8 cellular contexts compared by ENCODE assay signal in genomic region chr12:52022841-52023181, GRCh38. TPM values are rescaled to one million over a fixed set of nuclear protein-coding genes. Genes with fewer than 3 reads are reported as not detected.
A peak's percentile ranks its signal among the peaks of the same experiment; 100 is the strongest.
DNase-seq lines count a peak whose midpoint lies in the region; ATAC-seq and TF ChIP-seq lines count a peak whose summit lies in the region.

No MANE protein-coding gene starts in this region.

- peak; percentile 12 for ATAC-seq in GM19463 (IDR thresholded peaks at IDR 0.05; ENCODE audit: unreplicated experiment)
- no peak for ATAC-seq in T-cell (replicated peaks in 1 of 4)
- ATAC-seq in GM21367 (IDR thresholded peaks at IDR 0.05; ENCODE audit: unreplicated experiment): no peak

- H3K27me3 Mint-ChIP-seq in T-cell: no peaks in the 10 kb centered on the region

- 5 to 13% methylated on average over 14 of the region's 14 CpGs for WGBS in sigmoid colon, 2 donors

- H3K27ac ChIP-seq in 22Rv1 (peak overlapping the region; percentile 99), sigmoid colon (peak overlapping the region in 2 of 4 donors; percentile 41 to 90)

- no peaks in the 10 kb centered on the region for H3K9me3 ChIP-seq in sigmoid colon

- H3K27ac Mint-ChIP-seq in T-cell: peak overlapping the region in 1 of 2 donors; percentile 65

- peaks cover 0 to 49% (median 47%) of the 10 kb centered on the region in 4 donors for H3K4me1 ChIP-seq in sigmoid colon

- TF ChIP-seq EP300 in sigmoid colon (IDR thresholded peaks at IDR 0.05): no peak

- CTCF ChIA-PET in T-cell (lab: Charles Lee): interaction anchor here (0.5 to 5.6 kb wide), 21 partner anchors 10 to 1594 kb away, joined by 3 to 116 read pairs (median 4); partner anchors contain the start of genes ATG101 (in 1 of the 2), CSRNP2 (in 1 of the 2) and TAMALIN (in 1 of the 2)

- H3K4me3 Mint-ChIP-seq in T-cell: peak overlapping the region; percentile 74 to 85 (median 81)

- DNase-seq in T-cell: peak in 1 of 34 experiments; percentile 26
- DNase-seq in fibroblast of pulmonary artery (ENCODE audit: low read depth): no peak
- DNase-seq in sigmoid colon: peak; percentile 70
- no peak for DNase-seq in epidermal melanocyte (ENCODE audit: insufficient read length, low spot score)
- DNase-seq in SIG-M5 treated with dmso at 0.1 percent for 504 hours (lab: John Stamatoyannopoulos, UW; ENCODE audit: unreplicated experiment): no peak

- no peaks in the 10 kb centered on the region for H3K36me3 ChIP-seq in sigmoid colon

- peaks cover 37 to 42% (median 41%) of the 10 kb centered on the region in 3 donors for H3K4me1 Mint-ChIP-seq in T-cell

- no peaks in the 10 kb centered on the region for H3K36me3 Mint-ChIP-seq in T-cell

- no peaks in the 10 kb centered on the region for H3K9me3 Mint-ChIP-seq in T-cell

- intact Hi-C loops in sigmoid colon (cut with DNase I): loop anchor here (1.0 to 10.0 kb wide), 3 partner anchors 19 to 252 kb away; partner anchors contain the start of gene KRT86

- TF ChIP-seq POLR2A in sigmoid colon (IDR thresholded peaks at IDR 0.05): no peak

- H3K27me3 ChIP-seq in sigmoid colon: no peaks in the 10 kb centered on the region

- POLR2A ChIA-PET in T-cell (lab: Charles Lee): interaction anchor here (0.5 to 2.4 kb wide), 5 partner anchors 10 to 16 kb away, joined by 3 to 15 read pairs (median 6); partner anchors contain the start of gene TAMALIN (in 2 of the 2)

- peak overlapping the region; percentile 50 for H3K4me3 ChIP-seq in fibroblast of pulmonary artery (replicated peaks; ENCODE audit: low read depth, low read length)
- H3K4me3 ChIP-seq in sigmoid colon: peak overlapping the region; percentile 40 to 61 (median 54)

- no peak for TF ChIP-seq CTCF in 22Rv1 (IDR thresholded peaks at IDR 0.05)
- TF ChIP-seq CTCF in fibroblast of pulmonary artery (IDR thresholded peaks at IDR 0.05; ENCODE audit: low read length, missing control alignments): no peak
- peak in 1 of 4 experiments; percentile 11 for TF ChIP-seq CTCF in sigmoid colon (IDR thresholded peaks at IDR 0.05)

RNA-seq across cellular contexts. Expression of gene TAMALIN, which starts 16.1 kb away (rescaled TPM):
- total RNA-seq in T-cell (100 to 1,000 TPM in 2 of 5 donors, 10 to 100 TPM in 3; 31.7 to 480 (median 38.4) TPM), sigmoid colon (10 to 100 TPM in 2 of 4 donors, 1 to 10 TPM in 2; 9.2 to 11.1 (median 10.1) TPM)
- polyA plus RNA-seq in sigmoid colon: 10 to 100 TPM in 1 of 3 donors, 1 to 10 TPM in 2; 4.2 to 17.0 (median 4.9) TPM

RNA-seq across cellular contexts. Expression of gene NR4A1, which starts 28.4 kb away (rescaled TPM):
- total RNA-seq in T-cell (100 to 1,000 TPM in 1 of 5 donors, 10 to 100 TPM in 1, 1 to 10 TPM in 3; 5.9 to 103 (median 7.3) TPM), sigmoid colon (100 to 1,000 TPM in 3 of 4 donors, 10 to 100 TPM in 1; 41.7 to 276 (median 167) TPM)
- 10 to 100 TPM; 31.2 to 65.9 (median 45.0) TPM for polyA plus RNA-seq in sigmoid colon

RNA-seq across cellular contexts. Expression of gene ATG101, which starts 47.0 kb away (rescaled TPM):
- 10 to 100 TPM; 24.8 to 30.3 (median 25.9) TPM for total RNA-seq in T-cell
- total RNA-seq in sigmoid colon: 10 to 100 TPM; 30.2 to 48.7 (median 38.2) TPM
- 10 to 100 TPM; 58.9 to 64.5 (median 61.7) TPM for polyA plus RNA-seq in sigmoid colon

RNA-seq across cellular contexts. Expression of gene SMIM41, which starts 56.7 kb away (rescaled TPM):
- total RNA-seq in T-cell (under 1 TPM in 1 of 5 donors, not detected in 4; 0.41 TPM), sigmoid colon (1 to 10 TPM in 2 of 4 donors, under 1 TPM in 1, not detected in 1; 0.41 to 5.7 (median 1.2) TPM)
- polyA plus RNA-seq in sigmoid colon: under 1 TPM in 1 of 3 donors, not detected in 2; 0.61 TPM
